In the genomic region with DNA sequence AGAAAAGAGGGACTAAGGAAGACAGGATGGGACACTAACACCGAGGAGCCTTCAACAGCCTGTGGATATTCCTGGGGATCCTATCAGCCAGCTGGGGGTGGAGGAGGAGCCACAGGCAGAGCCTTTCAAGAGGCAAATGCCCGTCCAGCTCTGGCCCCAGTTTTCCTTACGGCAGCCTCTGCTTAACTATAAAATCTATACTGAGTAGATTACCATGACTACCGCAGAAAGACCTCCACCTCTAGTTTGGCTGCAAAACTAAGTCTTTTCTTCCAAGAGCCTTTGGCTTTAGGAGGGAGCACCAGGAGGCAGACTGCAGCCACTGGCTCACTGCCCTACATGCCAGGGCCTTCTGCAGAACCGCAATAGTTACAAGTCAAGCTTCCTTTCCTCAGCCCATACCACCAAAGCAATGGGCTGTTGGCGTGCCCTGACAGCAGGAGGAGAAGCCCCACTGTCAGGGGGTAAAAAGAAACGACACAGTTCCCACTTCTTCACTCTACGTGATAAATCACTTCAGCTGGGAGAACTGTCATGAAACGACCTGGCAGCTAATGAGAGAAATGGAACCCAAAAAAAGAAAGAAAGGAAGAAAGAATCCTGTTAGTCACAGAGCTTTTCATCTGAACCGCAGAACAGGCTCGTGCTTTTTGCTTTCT, we compare ENCODE assay signal across 9 cellular contexts. TPM values are rescaled to one million over a fixed set of nuclear protein-coding genes. Genes with fewer than 3 reads are reported as not detected.
DNase-seq lines count a peak whose midpoint lies in the region; ATAC-seq and TF ChIP-seq lines count a peak whose summit lies in the region.
"Had no signal": no experiment of that assay in that cellular context is flagged by ENCODE, and none has a peak within 500 bp of the region (broad histone marks: within the 10 kb centered on the region; RNA-seq: fewer than 3 reads in every experiment).

No MANE protein-coding gene starts in this region.

- DNase-seq in Daoy (ENCODE audit: low read depth) (peak; percentile 81), epidermal melanocyte (ENCODE audit: insufficient read length, low spot score) (peak; percentile 42), NCI-H1417 treated with DMSO at 0.1 percent for 48 hours (lab: John Stamatoyannopoulos, UW) (no peak)
- DNase-seq in activated CD4-positive, CD25-positive, alpha-beta regulatory T cell treated with anti-CD3 and anti-CD28 coated beads, Interleukin-2, amount 50 U/mL, for 72 hours = no peak

- H3K9me3 ChIP-seq in OCI-LY3 (ENCODE audit: insufficient read depth, low read length) (no peaks in the 10 kb centered on the region), neural cell (ENCODE audit: low read length) (no peaks in the 10 kb centered on the region)

- TF ChIP-seq CTCF in OCI-LY3 (IDR thresholded peaks at IDR 0.05; ENCODE audit: low read depth, low read length) = no peak
- no peak for TF ChIP-seq CTCF in neural cell (IDR thresholded peaks at IDR 0.05; ENCODE audit: poor library complexity, severe bottlenecking)

- H3K27ac ChIP-seq in OCI-LY3 (ENCODE audit: low read length) = peak overlapping the region; percentile 58
- no peak overlapping the region for H3K27ac ChIP-seq in neural cell (ENCODE audit: low read length)

- peaks cover 49% of the 10 kb centered on the region for H3K4me1 ChIP-seq in OCI-LY3 (ENCODE audit: low read length)

- H2AFZ ChIP-seq in OCI-LY3 (ENCODE audit: low read depth, low read length) (peak overlapping the region; percentile 76), neural cell (ENCODE audit: low read depth, low read length) (no peak overlapping the region)

- TF ChIP-seq RAD21 in neural cell (conservative IDR thresholded peaks at IDR 0.05) = no peak

- H3K27me3 ChIP-seq in OCI-LY3 (ENCODE audit: low read depth, low read length) = no peaks in the 10 kb centered on the region
- H3K27me3 ChIP-seq in neural cell (ENCODE audit: insufficient read depth, low read depth, low read length) = no peaks in the 10 kb centered on the region

- ATAC-seq in HG03025 (IDR thresholded peaks at IDR 0.05; ENCODE audit: low FRiP score, unreplicated experiment) (no peak), GM21786 (IDR thresholded peaks at IDR 0.05; ENCODE audit: unreplicated experiment) (no peak)

- H3K79me2 ChIP-seq in OCI-LY3 (ENCODE audit: low read length) = no peaks in the 10 kb centered on the region
- H3K79me2 ChIP-seq in neural cell (replicated peaks; ENCODE audit: insufficient read depth, low read length) = no peaks in the 10 kb centered on the region

- H3F3A ChIP-seq in neural cell (ENCODE audit: insufficient read depth, low read length, poor library complexity, severe bottlenecking) = no peaks in the 10 kb centered on the region

- TF ChIP-seq EP300 in neural cell (conservative IDR thresholded peaks at IDR 0.05; ENCODE audit: poor library complexity, severe bottlenecking) = no peak

- peak overlapping the region; percentile 65 for H3K4me3 ChIP-seq in OCI-LY3 (ENCODE audit: low read length)
- H3K4me3 ChIP-seq in neural cell (ENCODE audit: low read length) = peak overlapping the region; percentile 29
- H3K4me3 ChIP-seq: lung had no signal

- H3K36me3 ChIP-seq in OCI-LY3 (replicated peaks; ENCODE audit: low read depth, low read length) (no peaks in the 10 kb centered on the region), neural cell (ENCODE audit: insufficient read depth, low read length) (no peaks in the 10 kb centered on the region)

- H3K9ac ChIP-seq in OCI-LY3 (ENCODE audit: low read length) (peak overlapping the region; percentile 48), neural cell (ENCODE audit: low read length) (no peak overlapping the region)

- H3K4me2 ChIP-seq in OCI-LY3 (ENCODE audit: low read length) (peak overlapping the region; percentile 85), neural cell (ENCODE audit: low read length) (no peak overlapping the region)

- H4K20me1 ChIP-seq in OCI-LY3 (ENCODE audit: insufficient read depth, low read length) = no peaks in the 10 kb centered on the region
- no peaks in the 10 kb centered on the region for H4K20me1 ChIP-seq in neural cell (ENCODE audit: insufficient read depth)

- no peaks in the 10 kb centered on the region for H3K9me2 ChIP-seq in neural cell (ENCODE audit: insufficient read depth, low read length)

TF ChIP-seq in neural cell, 6 proteins besides CTCF, POLR2A, EP300 and RAD21:
- no peak for TF ChIP-seq SMC3 (conservative IDR thresholded peaks at IDR 0.05; ENCODE audit: poor library complexity)
- TF ChIP-seq MXI1 (conservative IDR thresholded peaks at IDR 0.05; ENCODE audit: poor library complexity, severe bottlenecking) = no peak
- TF ChIP-seq, protein P1, sequence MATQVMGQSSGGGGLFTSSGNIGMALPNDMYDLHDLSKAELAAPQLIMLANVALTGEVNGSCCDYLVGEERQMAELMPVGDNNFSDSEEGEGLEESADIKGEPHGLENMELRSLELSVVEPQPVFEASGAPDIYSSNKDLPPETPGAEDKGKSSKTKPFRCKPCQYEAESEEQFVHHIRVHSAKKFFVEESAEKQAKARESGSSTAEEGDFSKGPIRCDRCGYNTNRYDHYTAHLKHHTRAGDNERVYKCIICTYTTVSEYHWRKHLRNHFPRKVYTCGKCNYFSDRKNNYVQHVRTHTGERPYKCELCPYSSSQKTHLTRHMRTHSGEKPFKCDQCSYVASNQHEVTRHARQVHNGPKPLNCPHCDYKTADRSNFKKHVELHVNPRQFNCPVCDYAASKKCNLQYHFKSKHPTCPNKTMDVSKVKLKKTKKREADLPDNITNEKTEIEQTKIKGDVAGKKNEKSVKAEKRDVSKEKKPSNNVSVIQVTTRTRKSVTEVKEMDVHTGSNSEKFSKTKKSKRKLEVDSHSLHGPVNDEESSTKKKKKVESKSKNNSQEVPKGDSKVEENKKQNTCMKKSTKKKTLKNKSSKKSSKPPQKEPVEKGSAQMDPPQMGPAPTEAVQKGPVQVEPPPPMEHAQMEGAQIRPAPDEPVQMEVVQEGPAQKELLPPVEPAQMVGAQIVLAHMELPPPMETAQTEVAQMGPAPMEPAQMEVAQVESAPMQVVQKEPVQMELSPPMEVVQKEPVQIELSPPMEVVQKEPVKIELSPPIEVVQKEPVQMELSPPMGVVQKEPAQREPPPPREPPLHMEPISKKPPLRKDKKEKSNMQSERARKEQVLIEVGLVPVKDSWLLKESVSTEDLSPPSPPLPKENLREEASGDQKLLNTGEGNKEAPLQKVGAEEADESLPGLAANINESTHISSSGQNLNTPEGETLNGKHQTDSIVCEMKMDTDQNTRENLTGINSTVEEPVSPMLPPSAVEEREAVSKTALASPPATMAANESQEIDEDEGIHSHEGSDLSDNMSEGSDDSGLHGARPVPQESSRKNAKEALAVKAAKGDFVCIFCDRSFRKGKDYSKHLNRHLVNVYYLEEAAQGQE (IDR thresholded peaks at IDR 0.05; ENCODE audit: borderline replicate concordance) = no peak
- TF ChIP-seq TAF1 (IDR thresholded peaks at IDR 0.05; ENCODE audit: low read depth) = no peak
- no peak for TF ChIP-seq POLR2AphosphoS5 (IDR thresholded peaks at IDR 0.05)
- TF ChIP-seq EZH2 (IDR thresholded peaks at IDR 0.05; ENCODE audit: borderline replicate concordance, insufficient read depth, low read length, poor library complexity, severe bottlenecking) = no peak

RNA-seq across cellular contexts. Expression of a gene that starts 25.1 kb away (rescaled TPM):
- 17.1 and 32.2 TPM in 2 replicates for total RNA-seq in Daoy (2014; rRNA removed; shearing (Covaris generic))
- 32.6 and 38.7 TPM in 2 replicates for polyA plus RNA-seq in neural cell
- polyA minus RNA-seq in neural cell = 152 and 165 TPM in 2 replicates

Comparison
In these comparisons a context has a peak if more than half of its experiments do, and no peak if none do; other contexts are left out.
1. DNase-seq: peak in Daoy (single experiment) and epidermal melanocyte (single experiment); none in NCI-H1417 treated with DMSO at 0.1 percent for 48 hours (single experiment) and activated CD4-positive, CD25-positive, alpha-beta regulatory T cell treated with anti-CD3 and anti-CD28 coated beads, Interleukin-2, amount 50 U/mL, for 72 hours (single experiment).